In genomic region chr2:225556461-225556860, GRCh38 we compare ENCODE assay signal across 1 cellular context.
TF ChIP-seq lines count a peak whose summit lies in the region.

No MANE protein-coding gene starts in this region.

TF ChIP-seq in H1, 55 proteins besides CTCF, POLR2A, EP300 and RAD21 (continued from another document):
- TF ChIP-seq KDM4A (IDR thresholded peaks at IDR 0.05; ENCODE audit: low read depth, low read length, severe bottlenecking) (no peak), JUN (IDR thresholded peaks at IDR 0.05; ENCODE audit: low read depth, low read length) (no peak)
